ENCODE assay signal across 10 cellular contexts in genomic region chr12:27284751-27285150, GRCh38. TPM values are rescaled to one million over a fixed set of nuclear protein-coding genes. Genes with fewer than 3 reads are reported as not detected.
A peak's percentile ranks its signal among the peaks of the same experiment; 100 is the strongest.
DNase-seq lines count a peak whose midpoint lies in the region; ATAC-seq and FAIRE-seq lines count a peak whose summit lies in the region.
"Had no signal": no experiment of that assay in that cellular context is flagged by ENCODE, and none has a peak within 500 bp of the region (broad histone marks: within the 10 kb centered on the region; RNA-seq: fewer than 3 reads in every experiment).

No MANE protein-coding gene starts in this region.

- no peak overlapping the region for H3K27ac ChIP-seq in naive thymus-derived CD4-positive, alpha-beta T cell (ENCODE audit: low read depth, low read length)

- H3K4me3 Mint-ChIP-seq in naive thymus-derived CD4-positive, alpha-beta T cell, result no peak overlapping the region

- ATAC-seq in GM18520 (IDR thresholded peaks at IDR 0.05; ENCODE audit: unreplicated experiment) (peak; percentile 67), HG02981 (IDR thresholded peaks at IDR 0.05; ENCODE audit: unreplicated experiment) (peak; percentile 70)
- no peak for ATAC-seq in naive thymus-derived CD4-positive, alpha-beta T cell

- H3K36me3 ChIP-seq in skeletal muscle satellite cell (ENCODE audit: insufficient read depth, low read length), result no peaks in the 10 kb centered on the region
- H3K36me3 ChIP-seq in naive thymus-derived CD4-positive, alpha-beta T cell (ENCODE audit: control insufficient read depth in 2 of 3, insufficient read depth in 3 of 3, low read length in 3 of 3), result no peaks in the 10 kb centered on the region
- H3K36me3 ChIP-seq: right lobe of liver had no signal

- CTCF ChIA-PET in naive thymus-derived CD4-positive, alpha-beta T cell (lab: Charles Lee), result interaction anchor here (1.4 kb wide), 1 partner anchor 21 kb away, joined by 4 read pairs; no protein-coding TSS in a partner anchor

- no peaks in the 10 kb centered on the region for H3K9me3 Mint-ChIP-seq in naive thymus-derived CD4-positive, alpha-beta T cell

- peaks cover 4 to 29% (median 15%) of the 10 kb centered on the region in 7 donors for H3K4me1 Mint-ChIP-seq in naive thymus-derived CD4-positive, alpha-beta T cell

- H3K27ac Mint-ChIP-seq in naive thymus-derived CD4-positive, alpha-beta T cell, result peak overlapping the region in 1 of 9 donors; percentile 0

- POLR2A ChIA-PET in naive thymus-derived CD4-positive, alpha-beta T cell (lab: Charles Lee), result interaction anchor here (0.5 kb wide), 1 partner anchor 258 kb away, joined by 3 read pairs; no protein-coding TSS in a partner anchor

- DNase-seq in stimulated activated CD4-positive, alpha-beta T cell treated with anti-CD3 and anti-CD28 coated beads, Interleukin-2, amount 100 ng/mL, for 24 hours, result no peak
- DNase-seq in NCI-H510A treated with DMSO at 0.1 percent for 48 hours (lab: John Stamatoyannopoulos, UW) (no peak), pons (ENCODE audit: low spot score) (no peak)
- DNase-seq in naive thymus-derived CD4-positive, alpha-beta T cell, result no peak
- DNase-seq: NCI-H187 treated with DMSO at 0.1 percent for 48 hours, right lobe of liver had no signal

- peak overlapping the region; percentile 53 for H3K9ac ChIP-seq in skeletal muscle satellite cell (ENCODE audit: low read depth, low read length)

- peaks cover 21% of the 10 kb centered on the region for H3K4me1 ChIP-seq in skeletal muscle satellite cell (ENCODE audit: control insufficient read depth, insufficient read depth, low read length)
- no peaks in the 10 kb centered on the region for H3K4me1 ChIP-seq in naive thymus-derived CD4-positive, alpha-beta T cell (ENCODE audit: control insufficient read depth in 2 of 2, insufficient read depth in 2 of 2, low read length in 2 of 2)
- H3K4me1 ChIP-seq: right lobe of liver had no signal

- H3K4me3 ChIP-seq in skeletal muscle satellite cell (ENCODE audit: low read length), result no peak overlapping the region
- no peak overlapping the region for H3K4me3 ChIP-seq in naive thymus-derived CD4-positive, alpha-beta T cell (ENCODE audit: low read length)
- H3K4me3 ChIP-seq: right lobe of liver had no signal

- peaks cover 0 to 8% (median 2%) of the 10 kb centered on the region in 5 donors for H3K36me3 Mint-ChIP-seq in naive thymus-derived CD4-positive, alpha-beta T cell

- no peaks in the 10 kb centered on the region for H3K9me3 ChIP-seq in skeletal muscle satellite cell (replicated peaks; ENCODE audit: low read length)
- H3K9me3 ChIP-seq in naive thymus-derived CD4-positive, alpha-beta T cell (ENCODE audit: control insufficient read depth in 2 of 3, low read length in 3 of 3), result no peaks in the 10 kb centered on the region
- H3K9me3 ChIP-seq: right lobe of liver had no signal

- H3K27me3 Mint-ChIP-seq in naive thymus-derived CD4-positive, alpha-beta T cell, result no peaks in the 10 kb centered on the region

- intact Hi-C loops in naive thymus-derived CD4-positive, alpha-beta T cell (cut with micrococcal nuclease), result no loop called here

- FAIRE-seq in endometrium (lab: Jason Lieb, UNC), result peak; percentile 39

- H3K27me3 ChIP-seq in skeletal muscle satellite cell (ENCODE audit: control insufficient read depth, insufficient read depth, low read length), result no peaks in the 10 kb centered on the region
- H3K27me3 ChIP-seq in naive thymus-derived CD4-positive, alpha-beta T cell (ENCODE audit: control insufficient read depth in 2 of 2, insufficient read depth in 2 of 2, low read length in 2 of 2), result no peaks in the 10 kb centered on the region
- H3K27me3 ChIP-seq: right lobe of liver had no signal

- peak overlapping the region; percentile 58 for H3K4me2 ChIP-seq in skeletal muscle satellite cell (ENCODE audit: low read length)

RNA-seq across cellular contexts. Expression of gene STK38L, which starts 40.7 kb away (rescaled TPM):
- 11.4 and 14.9 TPM in 2 replicates for total RNA-seq in skeletal muscle satellite cell (2012; rRNA removed)
- 10 to 100 TPM; 16.2 to 22.8 (median 21.2) TPM for total RNA-seq in naive thymus-derived CD4-positive, alpha-beta T cell
- 10 to 100 TPM in 1 of 2 donors, 1 to 10 TPM in 1; 7.2 to 11.2 TPM for polyA plus RNA-seq in naive thymus-derived CD4-positive, alpha-beta T cell

RNA-seq across cellular contexts. Expression of gene BMAL2, which starts 47.9 kb away (rescaled TPM):
- total RNA-seq in skeletal muscle satellite cell (2012; rRNA removed), result 26.4 and 37.0 TPM in 2 replicates
- total RNA-seq in naive thymus-derived CD4-positive, alpha-beta T cell, result 10 to 100 TPM in 1 of 5 experiments, under 1 TPM in 3, not detected in 1; 0.19 to 37.7 (median 0.41) TPM
- not detected for polyA plus RNA-seq in naive thymus-derived CD4-positive, alpha-beta T cell
